Comparison of ENCODE assay signal across 8 cellular contexts in the genomic region with DNA sequence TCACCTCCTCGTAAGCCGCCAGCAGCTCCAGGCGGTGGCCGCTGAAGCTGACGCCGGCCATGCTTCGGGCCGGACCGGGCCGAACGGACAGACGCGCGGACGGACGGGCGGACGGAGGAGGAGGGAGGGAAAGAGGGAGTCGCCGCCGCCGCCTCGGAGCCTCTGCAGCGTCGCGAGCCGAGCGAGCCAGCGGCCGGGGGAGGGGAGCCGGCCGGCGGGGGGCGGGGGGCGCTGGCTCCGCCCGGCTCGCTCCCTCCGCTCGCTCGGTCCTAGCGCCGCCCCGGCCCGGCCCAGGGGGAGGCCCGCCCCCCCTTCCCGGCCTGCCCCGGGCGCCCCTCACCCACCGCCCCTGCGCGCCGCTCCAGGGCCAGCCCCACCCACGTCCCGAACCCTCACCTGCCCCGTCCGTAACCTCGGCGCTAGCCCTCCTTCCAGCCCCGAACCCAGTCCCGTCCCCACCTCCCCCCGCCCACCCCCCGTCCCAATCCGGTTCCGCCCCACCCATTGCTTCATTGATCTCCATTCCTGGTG. TPM values are rescaled to one million over a fixed set of nuclear protein-coding genes. Genes with fewer than 3 reads are reported as not detected.
A peak's percentile ranks its signal among the peaks of the same experiment; 100 is the strongest.
DNase-seq lines count a peak whose midpoint lies in the region; ATAC-seq and TF ChIP-seq lines count a peak whose summit lies in the region.

A gene (minus strand): TSS at position 174 of the 531 bp plus-strand sequence. CDS start 113 bp downstream, at position 61.

- H3K4me3 ChIP-seq in SJSA1 = peak within 1 kb of the TSS; percentile 78
- H3K4me3 ChIP-seq in thyroid gland (replicated peaks in 1 of 3) = peak within 1 kb of the TSS in 2 of 3 donors; percentile 62 to 77

- H3K27ac Mint-ChIP-seq in effector memory CD8-positive, alpha-beta T cell = peak within 1 kb of the TSS; percentile 75 to 79
- H3K27ac Mint-ChIP-seq in memory B cell = no peak within 1 kb of the TSS

- peaks cover 13% of the 10 kb centered on the region for H3K36me3 Mint-ChIP-seq in effector memory CD8-positive, alpha-beta T cell (ENCODE audit: insufficient read depth)
- no peaks in the 10 kb centered on the region for H3K36me3 Mint-ChIP-seq in memory B cell

- H3K27me3 Mint-ChIP-seq in effector memory CD8-positive, alpha-beta T cell = peaks cover 0 to 10% of the 10 kb centered on the region in 2 donors
- H3K27me3 Mint-ChIP-seq in memory B cell = peaks cover 8% of the 10 kb centered on the region

- DNase-seq in DMS 273 (lab: John Stamatoyannopoulos, UW; ENCODE audit: unreplicated experiment) = peak; percentile 86
- no peak for DNase-seq in DMS 273 treated with DMSO at 0.1 percent for 48 hours (lab: John Stamatoyannopoulos, UW)
- no peak for DNase-seq in SJSA1 (ENCODE audit: low read depth in 1 of 2, low spot score in 2 of 2)
- no peak for DNase-seq in effector memory CD8-positive, alpha-beta T cell
- DNase-seq in memory B cell (ENCODE audit: low spot score in 2 of 2) = no peak
- peak; percentile 67 to 70 for DNase-seq in thyroid gland
- no peak for DNase-seq in SIG-M5 (lab: John Stamatoyannopoulos, UW)

- H3K4me1 Mint-ChIP-seq in effector memory CD8-positive, alpha-beta T cell (ENCODE audit: low read depth in 2 of 2) = peaks cover 42 to 46% of the 10 kb centered on the region in 2 donors
- peaks cover 15% of the 10 kb centered on the region for H3K4me1 Mint-ChIP-seq in memory B cell

- intact Hi-C loops in thyroid gland (cut with DNase I) = no loop called here

- H3K36me3 ChIP-seq in SJSA1 = peaks cover 54% of the 10 kb centered on the region
- H3K36me3 ChIP-seq in thyroid gland = no peaks in the 10 kb centered on the region

- H3K9me3 ChIP-seq in SJSA1 (replicated peaks) (no peaks in the 10 kb centered on the region), thyroid gland (no peaks in the 10 kb centered on the region)

- TF ChIP-seq POLR2A in thyroid gland (IDR thresholded peaks at IDR 0.05) = peak in 1 of 2 donors; percentile 37

- ATAC-seq in HG02678 (IDR thresholded peaks at IDR 0.05; ENCODE audit: unreplicated experiment) (peak; percentile 40), memory B cell (ENCODE audit: low read depth) (peak; percentile 37)
- ATAC-seq in effector memory CD8-positive, alpha-beta T cell (replicated peaks) = peak; percentile 22

- peaks cover 60% of the 10 kb centered on the region for H3K4me1 ChIP-seq in SJSA1 (replicated peaks)
- peaks cover 17 to 46% of the 10 kb centered on the region in 2 donors for H3K4me1 ChIP-seq in thyroid gland

- no peaks in the 10 kb centered on the region for H3K9me3 Mint-ChIP-seq in effector memory CD8-positive, alpha-beta T cell
- H3K9me3 Mint-ChIP-seq in memory B cell = no peaks in the 10 kb centered on the region

- H3K27me3 ChIP-seq in SJSA1 (replicated peaks) (no peaks in the 10 kb centered on the region), thyroid gland (no peaks in the 10 kb centered on the region)

- peak within 1 kb of the TSS; percentile 78 to 84 for H3K4me3 Mint-ChIP-seq in effector memory CD8-positive, alpha-beta T cell
- H3K4me3 Mint-ChIP-seq in memory B cell = peak within 1 kb of the TSS; percentile 93

- H3K27ac ChIP-seq in SJSA1 = no peak within 1 kb of the TSS; the same call in 1 of the 2 replicates
- H3K27ac ChIP-seq in thyroid gland = peak within 1 kb of the TSS; percentile 66 to 84 (median 66)

- WGBS in thyroid gland, 2 donors = 4 to 5% methylated on average over 6 to 10 of the region's 65 CpGs

- TF ChIP-seq CTCF in thyroid gland (IDR thresholded peaks at IDR 0.05) = no peak

RNA-seq across cellular contexts. Expression of the gene that starts here (rescaled TPM):
- total RNA-seq in SJSA1 (2014; rRNA removed; shearing (Covaris generic)) = 147 and 149 TPM in 2 replicates
- 10 to 100 TPM; 61.4 to 98.8 (median 68.0) TPM for total RNA-seq in thyroid gland

Comparison
In these comparisons a context has a peak if more than half of its experiments do, and no peak if none do; other contexts are left out.
1. DNase-seq: peak in DMS 273 (single experiment) and thyroid gland (2 of 2); none in DMS 273 treated with DMSO at 0.1 percent for 48 hours (single experiment), SJSA1 (0 of 2), effector memory CD8-positive, alpha-beta T cell (0 of 3), memory B cell (0 of 2) and SIG-M5 (single experiment).
2. Peak in every context shown above with its lines, with median percentiles within 50 percentile points of each other: ATAC-seq.